ENCODE assay signal across 8 cellular contexts in genomic region chrX:12955882-12956703, GRCh38. TPM values are rescaled to one million over a fixed set of nuclear protein-coding genes. Genes with fewer than 3 reads are reported as not detected.
A peak's percentile ranks its signal among the peaks of the same experiment; 100 is the strongest.
DNase-seq lines count a peak whose midpoint lies in the region; ATAC-seq and TF ChIP-seq lines count a peak whose summit lies in the region.

No MANE protein-coding gene starts in this region.

- CTCF ChIA-PET in GM10248 (lab: Yijun Ruan, JAX) = interaction anchor here (1.1 to 2.1 kb wide), 3 partner anchors 9 to 532 kb away, joined by 4 to 11 read pairs (median 4); no protein-coding TSS in a partner anchor

- TF ChIP-seq CTCF in GM10248 (IDR thresholded peaks at IDR 0.05; ENCODE audit: control extremely low read depth, extremely low read depth, low read depth, missing control alignments) (no peak), esophagus muscularis mucosa (IDR thresholded peaks at IDR 0.05) (no peak), osteocyte (IDR thresholded peaks at IDR 0.05) (no peak), GM13977 (IDR thresholded peaks at IDR 0.05; ENCODE audit: extremely low read depth, insufficient read depth, missing control alignments) (no peak)

- H3K27ac ChIP-seq in esophagus muscularis mucosa (replicated peaks in 1 of 4) = peak overlapping the region; percentile 38 to 71 (median 58)

- H3K4me1 ChIP-seq in esophagus muscularis mucosa = peaks cover 9 to 13% (median 11%) of the 10 kb centered on the region in 4 donors

- H3K4me1 Mint-ChIP-seq in osteocyte (ENCODE audit: unreplicated experiment) = peaks cover 18% of the 10 kb centered on the region

- in situ Hi-C loops in GM13977 (cut with MboI; ENCODE audit: low pct_unique_long_range_greater_than_20kb, low sequenced_read_pairs, unreplicated experiment) = loop anchor here (10.0 kb wide), 2 partner anchors 129 to 539 kb away; no protein-coding TSS in a partner anchor

- no peak for TF ChIP-seq POLR2A in esophagus muscularis mucosa (IDR thresholded peaks at IDR 0.05; ENCODE audit: low read depth)

- H3K9me3 Mint-ChIP-seq in osteocyte (ENCODE audit: unreplicated experiment) = no peaks in the 10 kb centered on the region

- H3K27ac Mint-ChIP-seq in osteocyte (ENCODE audit: unreplicated experiment) = peak overlapping the region; percentile 96

- peak; percentile 37 for ATAC-seq in HG02588 (IDR thresholded peaks at IDR 0.05; ENCODE audit: unreplicated experiment)

- H3K36me3 ChIP-seq in esophagus muscularis mucosa = no peaks in the 10 kb centered on the region

- H3K4me3 ChIP-seq in esophagus muscularis mucosa = peak overlapping the region in 1 of 4 donors; percentile 7

- DNase-seq in GM10248 (ENCODE audit: extremely low spot score) (peak; percentile 30), NCI-H226 (peak; percentile 57), esophagus muscularis mucosa (ENCODE audit: extremely low spot score) (no peak), osteocyte (ENCODE audit: extremely low spot score, unreplicated experiment) (no peak), NCI-H1092 treated with DMSO at 0.1 percent for 48 hours (lab: John Stamatoyannopoulos, UW) (no peak), GM13977 (ENCODE audit: low spot score) (no peak)
- peak; percentile 64 for DNase-seq in activated CD8-positive, alpha-beta memory T cell treated with anti-CD3 and anti-CD28 coated beads, Interleukin-2, amount 50 U/mL, for 4 hours

- no peaks in the 10 kb centered on the region for H3K27me3 ChIP-seq in esophagus muscularis mucosa

- no peaks in the 10 kb centered on the region for H3K9me3 ChIP-seq in esophagus muscularis mucosa

- no peak for TF ChIP-seq EP300 in esophagus muscularis mucosa (IDR thresholded peaks at IDR 0.05)

- POLR2A ChIA-PET in GM10248 (lab: Yijun Ruan, JAX) = interaction anchor here (1.1 to 1.9 kb wide), 2 partner anchors 18 to 22 kb away, joined by 4 to 9 read pairs; partner anchors contain the start of gene TMSB4X

- no peak overlapping the region for H3K4me3 Mint-ChIP-seq in osteocyte (ENCODE audit: unreplicated experiment)

- intact Hi-C loops in esophagus muscularis mucosa (cut with DNase I) = no loop called here

- no peaks in the 10 kb centered on the region for H3K27me3 Mint-ChIP-seq in osteocyte (ENCODE audit: unreplicated experiment)

- H3K36me3 Mint-ChIP-seq in osteocyte (ENCODE audit: unreplicated experiment) = no peaks in the 10 kb centered on the region

- 61% methylated on average over 18 of the region's 20 CpGs for WGBS in esophagus muscularis mucosa

RNA-seq across cellular contexts. Expression of gene TMSB4X, which starts 18.8 kb away (rescaled TPM):
- total RNA-seq in esophagus muscularis mucosa = 1,000 to 10,000 TPM; 3,072 to 3,725 (median 3,326) TPM
- total RNA-seq in osteocyte = 2,830 and 2,924 TPM in 2 replicates

RNA-seq across cellular contexts. Expression of gene TLR8, which starts 49.7 kb away (rescaled TPM):
- total RNA-seq in esophagus muscularis mucosa (1 to 10 TPM in 3 of 4 donors, under 1 TPM in 1; 0.34 to 4.3 (median 1.8) TPM), osteocyte (not detected in 2 replicates)

Comparison
In these comparisons a context has a peak if more than half of its experiments do, and no peak if none do; other contexts are left out.
1. DNase-seq: peak in GM10248 (single experiment), NCI-H226 (single experiment) and activated CD8-positive, alpha-beta memory T cell treated with anti-CD3 and anti-CD28 coated beads, Interleukin-2, amount 50 U/mL, for 4 hours (single experiment); none in esophagus muscularis mucosa (single experiment), osteocyte (single experiment), NCI-H1092 treated with DMSO at 0.1 percent for 48 hours (single experiment) and GM13977 (single experiment).